Comparison of ENCODE assay signal across 9 cellular contexts in the genomic region with DNA sequence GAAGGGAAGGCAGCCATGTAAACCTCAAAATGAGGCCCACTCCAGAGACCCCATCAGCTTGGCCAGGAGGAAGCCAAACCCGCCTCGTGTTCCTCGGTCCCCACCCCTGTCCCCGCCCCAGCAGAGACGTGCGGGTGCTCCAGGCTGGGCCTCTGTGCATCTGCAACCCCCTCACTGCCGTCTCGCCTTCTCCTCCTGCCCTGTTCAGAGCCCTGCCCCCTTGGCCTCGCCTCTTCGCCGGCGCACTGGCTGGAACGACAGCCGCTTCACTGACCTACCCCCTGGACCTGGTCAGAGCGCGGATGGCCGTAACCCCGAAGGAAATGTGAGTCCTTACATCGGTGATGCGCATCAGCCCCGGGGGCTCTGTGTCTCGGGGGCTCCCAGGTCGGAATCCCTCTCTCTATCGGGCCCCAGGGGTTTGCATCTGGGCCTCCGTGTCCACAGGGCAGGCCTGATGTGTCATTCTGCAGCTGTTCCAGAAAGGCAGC. TPM values are rescaled to one million over a fixed set of nuclear protein-coding genes. Genes with fewer than 3 reads are reported as not detected.
DNase-seq lines count a peak whose midpoint lies in the region; ATAC-seq and TF ChIP-seq lines count a peak whose summit lies in the region.
"Had no signal": no experiment of that assay in that cellular context is flagged by ENCODE, and none has a peak within 500 bp of the region (broad histone marks: within the 10 kb centered on the region; RNA-seq: fewer than 3 reads in every experiment).

No MANE protein-coding gene starts in this region.

- H3K4me1 ChIP-seq in right cardiac atrium (ENCODE audit: control insufficient read depth, insufficient read depth, low read length) = no peaks in the 10 kb centered on the region

- H3K4me1 Mint-ChIP-seq in brain (peaks cover 22% of the 10 kb centered on the region), progenitor cell of endocrine pancreas (ENCODE audit: low read depth) (peaks cover 8% of the 10 kb centered on the region)

- H3K27ac ChIP-seq in right cardiac atrium (ENCODE audit: low read length) = no peak overlapping the region

- H3K27me3 Mint-ChIP-seq in brain (no peaks in the 10 kb centered on the region), progenitor cell of endocrine pancreas (peaks cover 9% of the 10 kb centered on the region)

- TF ChIP-seq CTCF in brain (conservative IDR thresholded peaks at IDR 0.05) = no peak
- no peak for TF ChIP-seq CTCF in progenitor cell of endocrine pancreas (IDR thresholded peaks at IDR 0.05; ENCODE audit: unreplicated experiment)

- H3K9me3 ChIP-seq in right cardiac atrium (ENCODE audit: control insufficient read depth, low read length) = no peaks in the 10 kb centered on the region

- H3K36me3 Mint-ChIP-seq in brain (peaks cover 28% of the 10 kb centered on the region), progenitor cell of endocrine pancreas (ENCODE audit: insufficient read depth) (peaks cover 2% of the 10 kb centered on the region)

- peak overlapping the region; percentile 57 to 80 (median 73) for H3K4me3 Mint-ChIP-seq in brain
- peak overlapping the region; percentile 76 for H3K4me3 Mint-ChIP-seq in progenitor cell of endocrine pancreas (ENCODE audit: low read depth)

- peak; percentile 28 for DNase-seq in EL
- peak; percentile 60 to 82 (median 77) for DNase-seq in right cardiac atrium
- no peak for DNase-seq in progenitor cell of endocrine pancreas (ENCODE audit: low spot score, unreplicated experiment)
- no peak for DNase-seq in HUDEP-2 (lab: John Stamatoyannopoulos, UW; ENCODE audit: unreplicated experiment in 76 of 76)
- DNase-seq: activated gamma-delta T cell treated with Interleukin-2 at 50 U/mL for 16 hours had no signal

- 41% methylated on average over 25 of the region's 25 CpGs for WGBS in right cardiac atrium

- H3K27ac Mint-ChIP-seq in brain (peak overlapping the region in 4 of 5 experiments; percentile 81 to 97 (median 87)), progenitor cell of endocrine pancreas (peak overlapping the region; percentile 96)

- intact Hi-C loops in right cardiac atrium (cut with DNase I) = no loop called here

- peak overlapping the region; percentile 26 for H3K4me3 ChIP-seq in right cardiac atrium (ENCODE audit: low read length)

- ATAC-seq in right cardiac atrium (peak; percentile 60 to 63), HG03439 (IDR thresholded peaks at IDR 0.05; ENCODE audit: unreplicated experiment) (no peak), GM19455 (IDR thresholded peaks at IDR 0.05; ENCODE audit: unreplicated experiment) (no peak), HG03565 (IDR thresholded peaks at IDR 0.05; ENCODE audit: unreplicated experiment) (no peak)

- no peaks in the 10 kb centered on the region for H3K27me3 ChIP-seq in right cardiac atrium (ENCODE audit: control insufficient read depth, insufficient read depth)

- peaks cover 0 to 2% (median 0%) of the 10 kb centered on the region in 5 experiments for H3K9me3 Mint-ChIP-seq in brain
- H3K9me3 Mint-ChIP-seq in progenitor cell of endocrine pancreas (ENCODE audit: low read depth) = no peaks in the 10 kb centered on the region

RNA-seq across cellular contexts. Expression of a gene that starts 32.2 kb away (rescaled TPM):
- polyA plus RNA-seq in brain (ENCODE audit: insufficient read depth, low read depth, low replicate concordance) (23.3 TPM), right cardiac atrium (19.5 TPM)
- total RNA-seq in right cardiac atrium (10 to 100 TPM; 14.0 to 27.0 (median 21.0) TPM), progenitor cell of endocrine pancreas (38.8 and 42.3 TPM in 2 replicates)

RNA-seq across cellular contexts. Expression of a gene that starts 42.3 kb away (rescaled TPM):
- polyA plus RNA-seq in brain (ENCODE audit: insufficient read depth, low read depth, low replicate concordance) (9.5 TPM), right cardiac atrium (15.7 TPM)
- total RNA-seq in right cardiac atrium (10 to 100 TPM; 13.4 to 18.7 (median 13.7) TPM), progenitor cell of endocrine pancreas (10.5 and 10.7 TPM in 2 replicates)

Comparison
In these comparisons a context has a peak if more than half of its experiments do, and no peak if none do; other contexts are left out.
1. DNase-seq: peak in EL (single experiment) and right cardiac atrium (3 of 3); none in progenitor cell of endocrine pancreas (single experiment) and HUDEP-2 (0 of 76).
2. ATAC-seq: peak in right cardiac atrium (2 of 2); none in HG03439 (single experiment), GM19455 (single experiment) and HG03565 (single experiment).